ENCODE assay signal across 13 cellular contexts in genomic region chr2:159715451-159715850, GRCh38. TPM values are rescaled to one million over a fixed set of nuclear protein-coding genes. Genes with fewer than 3 reads are reported as not detected.
DNase-seq lines count a peak whose midpoint lies in the region; ATAC-seq, FAIRE-seq and TF ChIP-seq lines count a peak whose summit lies in the region.
"Had no signal": no experiment of that assay in that cellular context is flagged by ENCODE, and none has a peak within 500 bp of the region (broad histone marks: within the 10 kb centered on the region; RNA-seq: fewer than 3 reads in every experiment).

No MANE protein-coding gene starts in this region.

- H2BK120ac ChIP-seq in mesendoderm (ENCODE audit: low read depth, low read length): no peak overlapping the region

- CTCF ChIA-PET in CD8-positive, alpha-beta T cell (lab: Charles Lee): no interaction called here
- CTCF ChIA-PET in GM12878 (lab: Yijun Ruan, JAX): interaction anchor here (1.4 to 3.7 kb wide), 5 partner anchors 15 to 225 kb away, joined by 3 to 18 read pairs (median 7); no protein-coding TSS in a partner anchor

- POLR2A ChIA-PET in CD8-positive, alpha-beta T cell (lab: Charles Lee): interaction anchor here (1.2 to 1.8 kb wide), 2 partner anchors 9 to 10 kb away, joined by 4 read pairs; no protein-coding TSS in a partner anchor
- POLR2A ChIA-PET in GM12878 (lab: Charles Lee): interaction anchor here (0.7 to 3.7 kb wide), 4 partner anchors 13 to 597 kb away, joined by 3 to 12 read pairs (median 4); no protein-coding TSS in a partner anchor

- SMC1A ChIA-PET in GM12878 (lab: Charles Lee; ENCODE audit: uncharacterized antibody, unreplicated experiment): interaction anchor here (0.6 to 10.2 kb wide), 11 partner anchors 8 to 210 kb away, joined by 3 to 84 read pairs (median 4); no protein-coding TSS in a partner anchor

- BruUV-seq in GM12878 (replicated peaks; lab: Mats Ljungman, UMichigan): no TSS peak

- peaks cover 81% of the 10 kb centered on the region for H3K4me1 Mint-ChIP-seq in CD8-positive, alpha-beta T cell (ENCODE audit: low read depth)
- H3K4me1 Mint-ChIP-seq in nephron progenitor cell: peaks cover 23% of the 10 kb centered on the region

- peaks cover 10% of the 10 kb centered on the region for H3K36me3 ChIP-seq in CD8-positive, alpha-beta T cell (ENCODE audit: insufficient read depth, low read length)
- H3K36me3 ChIP-seq in KMS-11 (ENCODE audit: insufficient read depth) (0 out of 2 replicates have a peak, but pooled peaks cover 9% of the 10 kb centered on the region), GM12878 (ENCODE audit: control insufficient read depth in 2 of 2, insufficient read depth in 2 of 2, low read length in 1 of 2) (peaks cover 2 to 38% of the 10 kb centered on the region in 2 experiments), mesendoderm (ENCODE audit: control insufficient read depth, insufficient read depth, low read length) (peaks cover 1% of the 10 kb centered on the region), osteoblast (ENCODE audit: insufficient read depth, low read length) (peaks cover 46% of the 10 kb centered on the region)

- 99% methylated on average over 4 of the region's 4 CpGs for WGBS in GM12878 (ENCODE audit: insufficient coverage, insufficient replicate concordance, low lambda C conversion rate, missing lambda C conversion rate)
- WGBS in mesendoderm (ENCODE audit: extremely low coverage, insufficient coverage, low lambda C conversion rate): no CpG with 5 or more reads among the region's 4 CpGs

- TF ChIP-seq CTCF in CD8-positive, alpha-beta T cell (IDR thresholded peaks at IDR 0.05): no peak
- TF ChIP-seq CTCF in KMS-11 (conservative IDR thresholded peaks at IDR 0.05; ENCODE audit: low read depth, low read length) (no peak), GM12878 (IDR thresholded peaks at IDR 0.05 in 2 of 3, conservative IDR thresholded peaks at IDR 0.05 in 1 of 3; ENCODE audit: control insufficient read depth in 2 of 3, extremely low read depth in 1 of 3, insufficient read depth in 1 of 3, low read depth in 3 of 3, low read length in 3 of 3) (no peak), nephron progenitor cell (IDR thresholded peaks at IDR 0.05) (no peak), osteoblast (IDR thresholded peaks at IDR 0.05; ENCODE audit: extremely low read depth, low read depth, low read length) (no peak)

- TF ChIP-seq POLR2A in GM12878 (IDR thresholded peaks at IDR 0.05; ENCODE audit: low read depth, low read length): no peak

- H3K4ac ChIP-seq in mesendoderm (ENCODE audit: low read depth, low read length): no peak overlapping the region

- H2AFZ ChIP-seq in KMS-11 (ENCODE audit: low read depth): no peak overlapping the region
- H2AFZ ChIP-seq in GM12878 (ENCODE audit: control insufficient read depth, low read depth, low read length): no peak overlapping the region
- no peak overlapping the region for H2AFZ ChIP-seq in osteoblast (ENCODE audit: low read length)

- H3K4me3 ChIP-seq in CD8-positive, alpha-beta T cell (ENCODE audit: low read depth, low read length): no peak overlapping the region
- H3K4me3 ChIP-seq in KMS-11 (IDR thresholded peaks at IDR 0.05; ENCODE audit: insufficient read depth, low read depth, low read length): no peak overlapping the region
- peak overlapping the region; percentile 48; the same call in 1 of the 2 replicates for H3K4me3 ChIP-seq in GM12878
- no peak overlapping the region for H3K4me3 ChIP-seq in mesendoderm (ENCODE audit: low read length)
- no peak overlapping the region for H3K4me3 ChIP-seq in osteoblast (ENCODE audit: insufficient read depth, low read length)

- intact Hi-C loops in CD8-positive, alpha-beta T cell (cut with DNase I, micrococcal nuclease): loop anchor here in 1 of 2 experiments (1.0 to 10.0 kb wide), 3 partner anchors 13 to 1449 kb away; partner anchors contain the start of genes CCDC148, PKP4 and TANK
- intact Hi-C loops in GM12878 (cut with micrococcal nuclease; ENCODE audit: unreplicated experiment): loop anchor here (10.0 kb wide), 2 partner anchors 311 to 511 kb away; no protein-coding TSS in a partner anchor

- no peak overlapping the region for H3K23ac ChIP-seq in mesendoderm (ENCODE audit: low read length)

- H3K27ac Mint-ChIP-seq in CD8-positive, alpha-beta T cell: no peak overlapping the region
- H3K27ac Mint-ChIP-seq in nephron progenitor cell: peak overlapping the region; percentile 13

- no peak overlapping the region for H3K27ac ChIP-seq in CD8-positive, alpha-beta T cell (ENCODE audit: low read depth, low read length)
- H3K27ac ChIP-seq in KMS-11 (no peak overlapping the region), GM12878 (ENCODE audit: control insufficient read depth, insufficient read depth) (0 out of 2 replicates have a peak overlapping the region, but pooled peaks have one; percentile 6), mesendoderm (ENCODE audit: low read depth, low read length) (no peak overlapping the region), osteoblast (ENCODE audit: low read depth, low read length) (no peak overlapping the region)
- H3K27ac ChIP-seq: heart left ventricle had no signal

- H3K4me1 ChIP-seq in CD8-positive, alpha-beta T cell (ENCODE audit: insufficient read depth, low read length): peaks cover 66% of the 10 kb centered on the region
- H3K4me1 ChIP-seq in KMS-11 (ENCODE audit: low read depth, poor library complexity, severe bottlenecking) (peaks cover 34% of the 10 kb centered on the region), GM12878 (ENCODE audit: control insufficient read depth, insufficient read depth, low read length) (peaks cover 3% of the 10 kb centered on the region; the same call in 1 of the 2 replicates), mesendoderm (ENCODE audit: control insufficient read depth, low read depth, low read length) (peaks cover 2% of the 10 kb centered on the region), osteoblast (ENCODE audit: insufficient read depth, low read length) (peaks cover 27% of the 10 kb centered on the region)

- TF ChIP-seq EP300 in GM12878 (IDR thresholded peaks at IDR 0.05; ENCODE audit: borderline replicate concordance in 1 of 2, control insufficient read depth in 1 of 2, low read depth in 2 of 2, low read length in 2 of 2): no peak

- DNase-seq in CD8-positive, alpha-beta T cell: no peak
- no peak for DNase-seq in GM12878 (ENCODE audit: low read depth, low spot score)
- DNase-seq in nephron progenitor cell: no peak
- DNase-seq in mesendoderm: no peak
- no peak for DNase-seq in osteoblast (ENCODE audit: insufficient read length, low spot score, missing footprints)
- no peak for DNase-seq in GM19240 (ENCODE audit: insufficient read length, low spot score)
- DNase-seq: amygdala; heart left ventricle; NCI-H1105 treated with DMSO at 0.1 percent for 48 hours; NCI-H748 treated with DMSO at 0.1 percent for 48 hours; stimulated activated naive CD4-positive, alpha-beta T cell treated with Interleukin-2 at 50 U/mL for 16 hours had no signal

- no peaks in the 10 kb centered on the region for H3K27me3 Mint-ChIP-seq in CD8-positive, alpha-beta T cell (ENCODE audit: low read depth)
- H3K27me3 Mint-ChIP-seq in nephron progenitor cell (ENCODE audit: low read depth, poor library complexity): no peaks in the 10 kb centered on the region

- no peaks in the 10 kb centered on the region for H3K9me3 ChIP-seq in CD8-positive, alpha-beta T cell (ENCODE audit: low read length)
- H3K9me3 ChIP-seq in GM12878 (replicated peaks; ENCODE audit: control insufficient read depth, insufficient read depth, low read length) (no peaks in the 10 kb centered on the region; the same call in 2 of the 3 replicates), osteoblast (ENCODE audit: low read depth, low read length) (no peaks in the 10 kb centered on the region)
- H3K9me3 ChIP-seq: heart left ventricle, SJSA1 had no signal

- H3K9ac ChIP-seq in KMS-11 (no peak overlapping the region), GM12878 (ENCODE audit: control insufficient read depth, insufficient read depth, low read length) (no peak overlapping the region), mesendoderm (ENCODE audit: low read length) (no peak overlapping the region)

- H3K36me3 Mint-ChIP-seq in CD8-positive, alpha-beta T cell: peaks cover 58% of the 10 kb centered on the region
- H3K36me3 Mint-ChIP-seq in nephron progenitor cell (ENCODE audit: low read depth): peaks cover 62% of the 10 kb centered on the region

- no peak overlapping the region for H4K5ac ChIP-seq in mesendoderm (ENCODE audit: low read length)

- H4K20me1 ChIP-seq in KMS-11 (ENCODE audit: insufficient read depth) (peaks cover 45% of the 10 kb centered on the region), GM12878 (ENCODE audit: control insufficient read depth, insufficient read depth) (no peaks in the 10 kb centered on the region; the same call in 1 of the 2 replicates), osteoblast (ENCODE audit: insufficient read depth, low read length) (peaks cover 71% of the 10 kb centered on the region)

- H3K27me3 ChIP-seq in CD8-positive, alpha-beta T cell (ENCODE audit: insufficient read depth, low read length): no peaks in the 10 kb centered on the region
- H3K27me3 ChIP-seq in KMS-11 (ENCODE audit: insufficient read depth, low read depth): no peaks in the 10 kb centered on the region
- H3K27me3 ChIP-seq in GM12878 (replicated peaks in 1 of 2; ENCODE audit: control insufficient read depth in 2 of 2, insufficient read depth in 2 of 2, low read length in 1 of 2): no peaks in the 10 kb centered on the region
- H3K27me3 ChIP-seq in mesendoderm (ENCODE audit: insufficient read depth, low read length, poor library complexity): no peaks in the 10 kb centered on the region
- no peaks in the 10 kb centered on the region for H3K27me3 ChIP-seq in osteoblast (ENCODE audit: insufficient read depth, low read length)
- H3K27me3 ChIP-seq: heart left ventricle, SJSA1 had no signal

- peak overlapping the region; percentile 58 for H3K4me3 Mint-ChIP-seq in CD8-positive, alpha-beta T cell
- peak overlapping the region; percentile 44 for H3K4me3 Mint-ChIP-seq in nephron progenitor cell

- H3K4me2 ChIP-seq in KMS-11 (peak overlapping the region; percentile 91; the same call in 1 of the 2 replicates), GM12878 (ENCODE audit: control insufficient read depth, insufficient read depth) (peak overlapping the region; percentile 38; the same call in 1 of the 2 replicates), mesendoderm (ENCODE audit: low read length) (no peak overlapping the region), osteoblast (ENCODE audit: insufficient read depth, low read length) (no peak overlapping the region)

- no peak for FAIRE-seq in GM12878 (lab: Jason Lieb, UNC)

- H3K18ac ChIP-seq in mesendoderm (ENCODE audit: low read length): no peak overlapping the region

- no peaks in the 10 kb centered on the region for H3K9me3 Mint-ChIP-seq in CD8-positive, alpha-beta T cell
- H3K9me3 Mint-ChIP-seq in nephron progenitor cell: peaks cover 14% of the 10 kb centered on the region

- TF ChIP-seq RAD21 in GM12878 (IDR thresholded peaks at IDR 0.05; ENCODE audit: insufficient read depth, low read depth, low read length): no peak

- no peak overlapping the region for H2BK15ac ChIP-seq in mesendoderm (replicated peaks; ENCODE audit: low read depth)

- no peak overlapping the region for H4K8ac ChIP-seq in mesendoderm (ENCODE audit: low read depth, low read length)

- peaks cover 81% of the 10 kb centered on the region for H3K79me2 ChIP-seq in KMS-11 (ENCODE audit: insufficient read depth, low read depth)
- peaks cover 88% of the 10 kb centered on the region for H3K79me2 ChIP-seq in GM12878 (ENCODE audit: control insufficient read depth, insufficient read depth, low read length)
- peaks cover 73% of the 10 kb centered on the region for H3K79me2 ChIP-seq in mesendoderm (ENCODE audit: control insufficient read depth, insufficient read depth, low read length)
- peaks cover 87% of the 10 kb centered on the region for H3K79me2 ChIP-seq in osteoblast (ENCODE audit: insufficient read depth, low read length)

- H2AK5ac ChIP-seq in mesendoderm (ENCODE audit: low read length): no peak overlapping the region

- no peak overlapping the region for H3K56ac ChIP-seq in mesendoderm (ENCODE audit: low read length)

- RAD21 ChIA-PET in GM12878 (lab: Charles Lee; ENCODE audit: unreplicated experiment): interaction anchor here (0.8 to 4.6 kb wide), 10 partner anchors 12 to 252 kb away, joined by 3 to 20 read pairs (median 4); no protein-coding TSS in a partner anchor

- no peaks in the 10 kb centered on the region for H3K79me1 ChIP-seq in mesendoderm (ENCODE audit: low read length)

- in situ Hi-C loops in GM12878 (cut with MboI): no loop called here

- ATAC-seq in CD8-positive, alpha-beta T cell: no peak
- no peak for ATAC-seq in GM12878
- ATAC-seq: heart left ventricle had no signal

- H2BK5ac ChIP-seq in mesendoderm (ENCODE audit: low read length): no peak overlapping the region

RNA-seq across cellular contexts. Expression of gene MARCHF7, which starts 3.1 kb away (rescaled TPM):
- total RNA-seq in CD8-positive, alpha-beta T cell: 10 to 100 TPM; 76.5 to 76.6 TPM
- total RNA-seq in GM12878 (2013; cell fraction: nucleolus; rRNA removed): 215 and 216 TPM in 2 replicates
- total RNA-seq in GM12878 (2014; rRNA removed): 64.3 and 83.1 TPM in 2 replicates
- 107 and 110 TPM in 2 replicates for total RNA-seq in GM12878 (2014; rRNA removed; fragmentation: Illumina TruSeq; extraction: Trizol)
- total RNA-seq in GM12878 (2021): 68.7 and 69.1 TPM in 2 replicates
- 32.3 TPM for polyA plus RNA-seq in GM12878 (2011; ENCODE audit: low read depth)
- 49.6 and 73.2 TPM in 2 replicates for polyA plus RNA-seq in GM12878 (2011; rRNA removed)
- polyA plus RNA-seq in GM12878 (2011; cell fraction: cytosol; rRNA removed): 17.2 and 23.2 TPM in 2 replicates
- polyA plus RNA-seq in GM12878 (2011; cell fraction: nucleus; rRNA removed): 35.8 and 40.2 TPM in 2 replicates
- 36.5 and 61.7 TPM in 2 replicates for polyA plus RNA-seq in GM12878 (2012)
- polyA plus RNA-seq in GM12878 (2014; fragmentation: Illumina TruSeq; extraction: Trizol): 107 and 154 TPM in 2 replicates
- polyA plus RNA-seq in GM12878 (2014; fragmentation: Nextera tagmentation; extraction: Ambion mirVana): 10 to 100 TPM; 39.4 to 56.3 TPM
- 41.1 and 45.8 TPM in 2 replicates for polyA plus RNA-seq in GM12878 (2014; rRNA removed)
- 100 to 1,000 TPM; 109 to 111 TPM for polyA plus RNA-seq in GM12878 (2016; fragmentation: Nextera tagmentation; extraction: Ambion mirVana)
- polyA minus RNA-seq in GM12878 (2011; rRNA and poly(A)+ RNA removed): 34.0 and 60.9 TPM in 2 replicates
- polyA minus RNA-seq in GM12878 (2011; cell fraction: cytosol; rRNA and poly(A)+ RNA removed): 26.2 and 36.3 TPM in 2 replicates
- 34.6 and 45.9 TPM in 2 replicates for polyA minus RNA-seq in GM12878 (2011; cell fraction: nucleus; rRNA and poly(A)+ RNA removed)
- 95.2 TPM for polyA plus RNA-seq in mesendoderm (2013, experiment 1 of 2)
- 92.7 TPM for polyA plus RNA-seq in mesendoderm (2013, experiment 2 of 2)
- total RNA-seq in osteoblast: 102 and 106 TPM in 2 replicates

Comparison
In these comparisons a context has a peak if more than half of its experiments do, and no peak if none do; other contexts are left out.
1. H3K4me2 ChIP-seq: peak in KMS-11 (single experiment) and GM12878 (single experiment); none in mesendoderm (single experiment) and osteoblast (single experiment).